15 cellular contexts compared by ENCODE assay signal in the genomic region with DNA sequence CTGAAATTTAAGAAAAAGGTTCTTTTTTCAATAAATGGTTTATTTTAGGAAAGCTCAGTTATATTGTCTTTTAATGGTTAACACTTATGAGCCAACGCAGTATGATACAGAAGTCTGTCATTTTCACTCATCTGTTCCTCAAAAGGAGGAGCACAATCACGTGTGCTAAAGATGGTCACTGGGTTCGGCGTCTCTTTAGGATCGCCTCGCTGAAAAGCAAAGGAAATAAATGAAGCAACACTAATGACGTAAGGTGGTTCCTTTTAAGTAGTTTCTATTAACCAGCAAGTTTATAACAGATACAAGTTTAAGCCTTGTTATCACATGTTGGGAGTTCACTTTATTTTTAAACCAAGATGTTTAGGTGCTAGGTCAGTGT.
"Had no signal": no experiment of that assay in that cellular context is flagged by ENCODE, and none has a peak within 500 bp of the region (broad histone marks: within the 10 kb centered on the region; RNA-seq: fewer than 3 reads in every experiment).

No MANE protein-coding gene starts in this region.

- H3K27ac ChIP-seq: testis, uterus had no signal

- ATAC-seq: stimulated activated naive CD8-positive, alpha-beta T cell treated with anti-CD3 and anti-CD28 coated beads, Interleukin-15, amount 100 ng/mL, for 72 hours had no signal

- H3K4me3 ChIP-seq: testis, uterus had no signal

- DNase-seq: activated CD4-positive, alpha-beta memory T cell treated with anti-CD3 and anti-CD28 coated beads for 36 hours; activated CD4-positive, CD25-positive, alpha-beta regulatory T cell treated with anti-CD3 and anti-CD28 coated beads, Interleukin-2, amount 50 U/mL, for 72 hours; activated gamma-delta T cell; activated T-cell treated with anti-CD3 and anti-CD28 coated beads, Interleukin-2, amount 50 U/mL, for 48 hours; amygdala; endodermal cell; glutamatergic neuron; immature natural killer cell; mesenchymal stem cell; nephron progenitor cell; stimulated activated CD4-positive, alpha-beta T cell treated with anti-CD3 and anti-CD28 coated beads, Interleukin-4, amount 100 ng/mL, for 4 hours; stimulated activated naive CD8-positive, alpha-beta T cell treated with anti-CD3 and anti-CD28 coated beads, Interleukin-15, amount 100 ng/mL, for 72 hours; T-helper 2 cell; testis; uterus had no signal

- H3K27me3 ChIP-seq: testis, uterus had no signal

- H3K4me1 ChIP-seq: testis, uterus had no signal

- H3K9me3 ChIP-seq: testis, uterus had no signal

- H3K36me3 ChIP-seq: uterus had no signal
